In the genomic region with DNA sequence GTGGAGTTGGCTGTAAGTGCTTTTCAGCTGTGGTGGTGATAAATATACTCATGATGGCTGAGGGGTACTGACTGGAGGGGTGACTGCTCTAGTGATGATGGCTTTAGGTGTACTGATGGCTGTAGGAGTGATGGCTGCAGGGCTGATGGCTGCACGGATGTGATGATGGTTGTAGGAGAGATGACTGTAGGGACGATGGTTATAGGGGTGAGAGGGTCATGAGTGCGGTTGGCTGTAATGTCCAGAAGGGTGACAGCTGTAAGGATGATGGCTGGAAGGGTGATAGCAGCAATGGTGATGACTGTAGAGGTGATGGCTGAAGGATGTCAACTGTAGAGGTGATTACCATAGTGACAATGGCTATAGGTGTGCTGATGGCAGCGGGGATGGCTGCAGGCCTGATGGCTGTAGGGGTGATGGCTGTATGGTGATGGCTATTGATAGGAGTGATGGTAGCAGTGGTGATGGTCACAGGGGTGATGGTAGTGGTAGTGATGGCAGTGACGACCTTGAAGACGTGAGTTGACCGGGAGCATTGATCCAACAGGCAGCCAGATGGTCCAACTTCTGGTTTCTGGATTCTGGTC, we compare ENCODE assay signal across 13 cellular contexts. TPM values are rescaled to one million over a fixed set of nuclear protein-coding genes. Genes with fewer than 3 reads are reported as not detected.
DNase-seq lines count a peak whose midpoint lies in the region; ATAC-seq and TF ChIP-seq lines count a peak whose summit lies in the region.
"Had no signal": no experiment of that assay in that cellular context is flagged by ENCODE, and none has a peak within 500 bp of the region (broad histone marks: within the 10 kb centered on the region; RNA-seq: fewer than 3 reads in every experiment).

No MANE protein-coding gene starts in this region.

- H3K27ac Mint-ChIP-seq in CD8-positive, alpha-beta T cell = peak overlapping the region; percentile 96
- peak overlapping the region; percentile 91 for H3K27ac Mint-ChIP-seq in activated naive CD8-positive, alpha-beta T cell
- H3K27ac Mint-ChIP-seq in neural progenitor cell = peak overlapping the region; percentile 13

- peaks cover 62% of the 10 kb centered on the region for H3K4me1 Mint-ChIP-seq in CD8-positive, alpha-beta T cell (ENCODE audit: low read depth)
- peaks cover 64% of the 10 kb centered on the region for H3K4me1 Mint-ChIP-seq in activated naive CD8-positive, alpha-beta T cell (ENCODE audit: low read depth)
- H3K4me1 Mint-ChIP-seq in neural progenitor cell = peaks cover 22% of the 10 kb centered on the region
- H3K4me1 Mint-ChIP-seq: neural crest cell had no signal

- POLR2A ChIA-PET in CD8-positive, alpha-beta T cell (lab: Charles Lee) = interaction anchor here (0.6 to 8.8 kb wide), 10 partner anchors 9 to 134 kb away, joined by 3 to 111 read pairs (median 4); a partner anchor contains a TSS

- H3K27me3 Mint-ChIP-seq in CD8-positive, alpha-beta T cell (ENCODE audit: low read depth) = no peaks in the 10 kb centered on the region
- no peaks in the 10 kb centered on the region for H3K27me3 Mint-ChIP-seq in activated naive CD8-positive, alpha-beta T cell
- H3K27me3 Mint-ChIP-seq in neural progenitor cell (ENCODE audit: insufficient read depth, low read depth) = peaks cover 2% of the 10 kb centered on the region

- H3K79me2 ChIP-seq in neural progenitor cell (ENCODE audit: low read depth) = no peaks in the 10 kb centered on the region

- no peaks in the 10 kb centered on the region for H4K20me1 ChIP-seq in neural progenitor cell (ENCODE audit: low read depth)

- peak overlapping the region; percentile 97 for H3K4me3 ChIP-seq in CD8-positive, alpha-beta T cell (ENCODE audit: low read depth, low read length)
- H3K4me3 ChIP-seq in HL-60 (replicated peaks; ENCODE audit: insufficient read depth, low read length) (peak overlapping the region; percentile 62; the same call in 1 of the 2 replicates), neural progenitor cell (no peak overlapping the region)

- no peak overlapping the region for H3K4me2 ChIP-seq in neural progenitor cell

- no peaks in the 10 kb centered on the region for H3F3A ChIP-seq in neural progenitor cell (ENCODE audit: low read depth)

- no peaks in the 10 kb centered on the region for H3K27me3 ChIP-seq in CD8-positive, alpha-beta T cell (ENCODE audit: insufficient read depth, low read length)
- H3K27me3 ChIP-seq in HL-60 (ENCODE audit: insufficient read depth, poor library complexity, severe bottlenecking) = no peaks in the 10 kb centered on the region
- H3K27me3 ChIP-seq in neural progenitor cell = no peaks in the 10 kb centered on the region

- H3K9me3 Mint-ChIP-seq in CD8-positive, alpha-beta T cell = no peaks in the 10 kb centered on the region
- no peaks in the 10 kb centered on the region for H3K9me3 Mint-ChIP-seq in activated naive CD8-positive, alpha-beta T cell (ENCODE audit: low read depth)
- peaks cover 2% of the 10 kb centered on the region for H3K9me3 Mint-ChIP-seq in neural progenitor cell

- CTCF ChIA-PET in CD8-positive, alpha-beta T cell (lab: Charles Lee) = interaction anchor here (1.2 to 1.9 kb wide), 4 partner anchors 13 to 53 kb away, joined by 3 to 6 read pairs (median 4); no protein-coding TSS in a partner anchor

- H3K4me3 Mint-ChIP-seq in CD8-positive, alpha-beta T cell = peak overlapping the region; percentile 94
- H3K4me3 Mint-ChIP-seq in activated naive CD8-positive, alpha-beta T cell = peak overlapping the region; percentile 87
- H3K4me3 Mint-ChIP-seq in neural progenitor cell = peak overlapping the region; percentile 44
- H3K4me3 Mint-ChIP-seq: neural crest cell had no signal

- no peak for DNase-seq in CD8-positive, alpha-beta T cell
- DNase-seq in HL-60 (ENCODE audit: low read depth in 1 of 2, low spot score in 1 of 2) = no peak
- DNase-seq in neural progenitor cell (ENCODE audit: low spot score) = no peak
- DNase-seq in substantia nigra (lab: John Stamatoyannopoulos, UW) = no peak
- DNase-seq in activated gamma-delta T cell treated with Interleukin-2 at 50 U/mL for 16 hours = no peak
- no peak for DNase-seq in GM10266 (ENCODE audit: extremely low spot score)
- DNase-seq in GM20000 (ENCODE audit: low spot score) = no peak
- DNase-seq: Caco-2, NCI-H510A had no signal

- peaks cover 18% of the 10 kb centered on the region for H3K36me3 ChIP-seq in CD8-positive, alpha-beta T cell (ENCODE audit: insufficient read depth, low read length)
- H3K36me3 ChIP-seq in neural progenitor cell = no peaks in the 10 kb centered on the region
- H3K36me3 ChIP-seq: thoracic aorta had no signal

- peaks cover 63% of the 10 kb centered on the region for H3K4me1 ChIP-seq in CD8-positive, alpha-beta T cell (ENCODE audit: insufficient read depth, low read length)
- no peaks in the 10 kb centered on the region for H3K4me1 ChIP-seq in neural progenitor cell

- no peaks in the 10 kb centered on the region for H3K9me3 ChIP-seq in CD8-positive, alpha-beta T cell (ENCODE audit: low read length)
- no peaks in the 10 kb centered on the region for H3K9me3 ChIP-seq in neural progenitor cell (ENCODE audit: low read depth)
- H3K9me3 ChIP-seq: Caco-2, thoracic aorta had no signal

- no peak for TF ChIP-seq CTCF in CD8-positive, alpha-beta T cell (IDR thresholded peaks at IDR 0.05)
- no peak for TF ChIP-seq CTCF in HL-60 (IDR thresholded peaks at IDR 0.05; ENCODE audit: insufficient read depth, low read length)
- TF ChIP-seq CTCF in neural progenitor cell (IDR thresholded peaks at IDR 0.05) = no peak
- TF ChIP-seq CTCF in GM10266 (IDR thresholded peaks at IDR 0.05; ENCODE audit: control insufficient read depth, insufficient read depth, low read depth, missing control alignments) = no peak
- no peak for TF ChIP-seq CTCF in GM20000 (IDR thresholded peaks at IDR 0.05; ENCODE audit: extremely low read depth, missing control alignments)

- H2AFZ ChIP-seq in neural progenitor cell (replicated peaks) = no peak overlapping the region

- peaks cover 42% of the 10 kb centered on the region for H3K36me3 Mint-ChIP-seq in CD8-positive, alpha-beta T cell
- peaks cover 6% of the 10 kb centered on the region for H3K36me3 Mint-ChIP-seq in activated naive CD8-positive, alpha-beta T cell
- no peaks in the 10 kb centered on the region for H3K36me3 Mint-ChIP-seq in neural progenitor cell

- intact Hi-C loops in CD8-positive, alpha-beta T cell (cut with DNase I, micrococcal nuclease) = loop anchor here in 1 of 2 experiments (10.0 kb wide), 1 partner anchor 206 kb away; a partner anchor contains a TSS

- no peak for ATAC-seq in CD8-positive, alpha-beta T cell

- peak overlapping the region; percentile 55 for H3K27ac ChIP-seq in CD8-positive, alpha-beta T cell (ENCODE audit: low read depth, low read length)
- peak overlapping the region; percentile 90 for H3K27ac ChIP-seq in HL-60 (replicated peaks)
- no peak overlapping the region for H3K27ac ChIP-seq in neural progenitor cell
- no peak overlapping the region for H3K27ac ChIP-seq in substantia nigra (ENCODE audit: low read depth, low read length, poor library complexity, severe bottlenecking)
- H3K27ac ChIP-seq: epithelial cell of prostate, thoracic aorta had no signal

- H3K9ac ChIP-seq in neural progenitor cell = no peak overlapping the region

RNA-seq across cellular contexts. Expression of a gene that starts 0.6 kb away (rescaled TPM):
- total RNA-seq in CD8-positive, alpha-beta T cell = 10 to 100 TPM; 76.7 to 76.8 TPM
- not detected in 2 replicates for total RNA-seq in neural progenitor cell (ENCODE audit: low replicate concordance)
- total RNA-seq: Caco-2, neural crest cell had no signal

RNA-seq across cellular contexts. Expression of a gene that starts 40.4 kb away (rescaled TPM):
- under 1 TPM; 0.22 to 0.24 TPM for total RNA-seq in CD8-positive, alpha-beta T cell
- 0.19 and 1.7 TPM in 2 replicates for total RNA-seq in neural progenitor cell (ENCODE audit: low replicate concordance)

Comparison
In these comparisons a context has a peak if more than half of its experiments do, and no peak if none do; other contexts are left out.
1. H3K27ac ChIP-seq: peak in CD8-positive, alpha-beta T cell (single experiment) and HL-60 (single experiment); none in neural progenitor cell (single experiment) and substantia nigra (single experiment).
2. H3K27ac Mint-ChIP-seq: peak in every context shown above with its lines; median percentile 96 in CD8-positive, alpha-beta T cell; 91 in activated naive CD8-positive, alpha-beta T cell; 13 in neural progenitor cell.
3. H3K4me3 Mint-ChIP-seq: peak in every context shown above with its lines; median percentile 94 in CD8-positive, alpha-beta T cell; 87 in activated naive CD8-positive, alpha-beta T cell; 44 in neural progenitor cell.
4. RNA of a gene that starts 0.6 kb away (total RNA-seq): 76.7 to 76.8 TPM in CD8-positive, alpha-beta T cell; not detected in neural progenitor cell; every median in the first group is over 10 times any median in the second.